In genomic region chr11:65917077-65917433, GRCh38 we compare ENCODE assay signal across 7 cellular contexts. TPM values are rescaled to one million over a fixed set of nuclear protein-coding genes. Genes with fewer than 3 reads are reported as not detected.
DNase-seq lines count a peak whose midpoint lies in the region; ATAC-seq and TF ChIP-seq lines count a peak whose summit lies in the region.
"Had no signal": no experiment of that assay in that cellular context is flagged by ENCODE, and none has a peak within 500 bp of the region (broad histone marks: within the 10 kb centered on the region; RNA-seq: fewer than 3 reads in every experiment).

No MANE protein-coding gene starts in this region.

- DNase-seq in MM.1S = no peak
- DNase-seq in chondrocyte (ENCODE audit: low spot score) = no peak
- no peak for DNase-seq in GM19240 (ENCODE audit: insufficient read length, low spot score)
- DNase-seq in SK-N-DZ (ENCODE audit: low spot score) = no peak
- DNase-seq: NCI-H345 had no signal

- no peak for ATAC-seq in HG03045 (IDR thresholded peaks at IDR 0.05; ENCODE audit: unreplicated experiment)

- H3K4me1 ChIP-seq in MM.1S (ENCODE audit: low read length) = peaks cover 8% of the 10 kb centered on the region; the same call in 1 of the 2 replicates

- H3K27ac ChIP-seq in MM.1S (ENCODE audit: low read length) (no peak overlapping the region), skin epidermis (peak overlapping the region in 15 of 21 experiments; percentile 68 to 100 (median 98))

- H3K36me3 ChIP-seq in MM.1S (replicated peaks; ENCODE audit: insufficient read depth, low read length) = no peaks in the 10 kb centered on the region

- peak overlapping the region; percentile 76 for H3K4me3 Mint-ChIP-seq in chondrocyte (ENCODE audit: unreplicated experiment)

- peaks cover 4% of the 10 kb centered on the region for H3K36me3 Mint-ChIP-seq in chondrocyte (ENCODE audit: low read depth)

- H3K4me3 ChIP-seq in MM.1S (ENCODE audit: low read length) = no peak overlapping the region
- peak overlapping the region in 1 of 7 experiments; percentile 77 for H3K4me3 ChIP-seq in skin epidermis

- no peak overlapping the region for H2AFZ ChIP-seq in MM.1S (ENCODE audit: low read length)

- peaks cover 4% of the 10 kb centered on the region; the same call in 1 of the 2 replicates for H3F3A ChIP-seq in MM.1S (ENCODE audit: insufficient read depth, low read length)

- no peak for TF ChIP-seq CTCF in MM.1S (IDR thresholded peaks at IDR 0.05; ENCODE audit: low read length)
- TF ChIP-seq CTCF in chondrocyte (IDR thresholded peaks at IDR 0.05) = no peak

- H3K27me3 ChIP-seq in MM.1S (replicated peaks; ENCODE audit: insufficient read depth, low read length) = no peaks in the 10 kb centered on the region

- H3K27ac Mint-ChIP-seq in chondrocyte (ENCODE audit: unreplicated experiment) = peak overlapping the region; percentile 100

- no peaks in the 10 kb centered on the region for H3K27me3 Mint-ChIP-seq in chondrocyte (ENCODE audit: low read depth)

- H3K9me2 ChIP-seq in MM.1S (replicated peaks; ENCODE audit: insufficient read depth, low read length) = no peaks in the 10 kb centered on the region

- H3K9me3 Mint-ChIP-seq in chondrocyte (ENCODE audit: low read depth) = no peaks in the 10 kb centered on the region

- peaks cover 36% of the 10 kb centered on the region for H3K79me2 ChIP-seq in MM.1S (ENCODE audit: low read length)

- no peaks in the 10 kb centered on the region for H4K20me1 ChIP-seq in MM.1S (ENCODE audit: insufficient read depth, low read length)

- H3K9ac ChIP-seq in MM.1S (ENCODE audit: low read length) = no peak overlapping the region

- peaks cover 55% of the 10 kb centered on the region for H3K4me1 Mint-ChIP-seq in chondrocyte (ENCODE audit: low read depth)

- H3K9me3 ChIP-seq in MM.1S (replicated peaks; ENCODE audit: insufficient read depth, low read length) = no peaks in the 10 kb centered on the region

- H3K4me2 ChIP-seq in MM.1S (ENCODE audit: low read depth, low read length) = peak overlapping the region; percentile 91; the same call in 1 of the 2 replicates

RNA-seq across cellular contexts. Expression of gene C11orf68, which starts 1.8 kb away (rescaled TPM):
- 68.2 to 69.8 TPM (median 68.8 TPM) in 3 replicates for total RNA-seq in chondrocyte
- 13.3 and 20.3 TPM in 2 replicates for polyA plus RNA-seq in SK-N-DZ (2014; cell fraction: cytosol; rRNA removed)
- 9.9 and 10.5 TPM in 2 replicates for polyA plus RNA-seq in SK-N-DZ (2014; cell fraction: nucleus; rRNA removed)

RNA-seq across cellular contexts. Expression of gene DRAP1, which starts 2.2 kb away (rescaled TPM):
- 111 to 142 TPM (median 116 TPM) in 3 replicates for total RNA-seq in chondrocyte
- polyA plus RNA-seq in SK-N-DZ (2014; cell fraction: cytosol; rRNA removed) = 63.8 and 70.1 TPM in 2 replicates
- 69.2 and 74.1 TPM in 2 replicates for polyA plus RNA-seq in SK-N-DZ (2014; cell fraction: nucleus; rRNA removed)

RNA-seq across cellular contexts. Expression of gene FOSL1, which starts 16.9 kb away (rescaled TPM):
- total RNA-seq in chondrocyte = 5.8 to 12.3 TPM (median 7.5 TPM) in 3 replicates
- not detected in 2 replicates for polyA plus RNA-seq in SK-N-DZ (2014; cell fraction: cytosol; rRNA removed)
- polyA plus RNA-seq in SK-N-DZ (2014; cell fraction: nucleus; rRNA removed) = not detected in 2 replicates

RNA-seq across cellular contexts. Expression of gene CCDC85B, which starts 26.6 kb away (rescaled TPM):
- 23.4 to 31.6 TPM (median 26.6 TPM) in 3 replicates for total RNA-seq in chondrocyte
- polyA plus RNA-seq in SK-N-DZ (2014; cell fraction: cytosol; rRNA removed) = 23.0 and 33.6 TPM in 2 replicates
- polyA plus RNA-seq in SK-N-DZ (2014; cell fraction: nucleus; rRNA removed) = 25.6 and 28.1 TPM in 2 replicates

RNA-seq across cellular contexts. Expression of gene TSGA10IP, which starts 28.2 kb away (rescaled TPM):
- total RNA-seq in chondrocyte = not detected in 3 replicates
- polyA plus RNA-seq in SK-N-DZ (2014; cell fraction: cytosol; rRNA removed) = 0.48 TPM in 1 of 2 replicates, not detected in the other
- polyA plus RNA-seq in SK-N-DZ (2014; cell fraction: nucleus; rRNA removed) = 1.5 and 3.2 TPM in 2 replicates
